In the genomic region with DNA sequence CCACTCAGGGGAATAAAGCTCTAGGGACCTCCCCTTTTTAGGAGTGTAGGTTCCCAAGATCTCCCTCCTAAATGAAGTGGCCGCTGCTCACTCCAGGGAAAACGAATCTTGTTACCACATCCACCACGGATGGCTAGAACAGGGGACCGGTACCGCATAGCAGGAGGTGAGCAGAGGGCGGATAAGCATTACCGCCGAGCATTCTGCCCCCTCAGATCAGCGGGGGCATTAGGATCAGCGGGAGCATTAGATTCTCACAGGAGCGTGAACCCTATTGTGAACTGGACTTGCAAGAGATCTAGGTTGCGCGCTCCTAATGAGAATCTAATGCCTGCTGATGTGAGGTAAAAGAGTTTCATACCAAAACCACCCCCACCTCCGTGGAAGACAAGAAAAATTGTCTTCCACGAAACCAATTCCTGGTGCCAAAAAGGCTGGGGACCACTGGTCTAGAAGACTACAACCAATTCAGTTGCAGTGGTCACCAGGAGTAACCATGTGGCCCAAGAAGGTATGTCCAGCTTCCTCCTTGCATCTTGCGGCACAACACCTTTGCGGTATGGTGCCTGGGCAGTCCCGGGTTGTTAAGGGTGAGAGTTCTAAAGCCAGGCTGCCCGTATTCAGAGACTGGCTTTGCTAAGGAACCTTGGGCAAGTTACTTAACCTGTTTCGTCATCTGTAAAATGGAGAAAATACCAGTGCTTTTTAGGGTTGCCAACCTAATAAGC, we compare ENCODE assay signal across 8 cellular contexts. TPM values are rescaled to one million over a fixed set of nuclear protein-coding genes. Genes with fewer than 3 reads are reported as not detected.
DNase-seq lines count a peak whose midpoint lies in the region; ATAC-seq and TF ChIP-seq lines count a peak whose summit lies in the region.

No MANE protein-coding gene starts in this region.

- H3K27ac Mint-ChIP-seq in CD8-positive, alpha-beta T cell, result peak overlapping the region; percentile 99
- peak overlapping the region; percentile 91 for H3K27ac Mint-ChIP-seq in osteocyte (ENCODE audit: unreplicated experiment)

- H3K36me3 Mint-ChIP-seq in CD8-positive, alpha-beta T cell, result peaks cover 26% of the 10 kb centered on the region
- H3K36me3 Mint-ChIP-seq in osteocyte (ENCODE audit: unreplicated experiment), result peaks cover 12% of the 10 kb centered on the region

- peaks cover 37% of the 10 kb centered on the region for H3K79me2 ChIP-seq in Karpas-422 (ENCODE audit: low read length)

- peaks cover 3% of the 10 kb centered on the region for H3K36me3 ChIP-seq in CD8-positive, alpha-beta T cell (ENCODE audit: insufficient read depth, low read length)
- peaks cover 27% of the 10 kb centered on the region for H3K36me3 ChIP-seq in Karpas-422 (ENCODE audit: insufficient read depth, low read length)

- no peaks in the 10 kb centered on the region for H4K20me1 ChIP-seq in Karpas-422 (ENCODE audit: insufficient read depth, low read depth, low read length)

- peak overlapping the region; percentile 100 for H3K4me3 Mint-ChIP-seq in CD8-positive, alpha-beta T cell
- peak overlapping the region; percentile 92 for H3K4me3 Mint-ChIP-seq in osteocyte (ENCODE audit: unreplicated experiment)

- H2AFZ ChIP-seq in Karpas-422 (ENCODE audit: low read length), result peak overlapping the region; percentile 16; the same call in 1 of the 2 replicates

- intact Hi-C loops in CD8-positive, alpha-beta T cell (cut with DNase I, micrococcal nuclease), result loop anchor here (1.0 to 10.0 kb wide), 7 partner anchors 7 to 1033 kb away; a partner anchor contains a TSS

- CTCF ChIA-PET in CD8-positive, alpha-beta T cell (lab: Charles Lee), result no interaction called here

- POLR2A ChIA-PET in CD8-positive, alpha-beta T cell (lab: Charles Lee), result interaction anchor here (1.0 to 3.2 kb wide), 5 partner anchors 8 to 29 kb away, joined by 3 to 31 read pairs (median 3); a partner anchor contains a TSS

- TF ChIP-seq CTCF in CD8-positive, alpha-beta T cell (IDR thresholded peaks at IDR 0.05), result no peak
- TF ChIP-seq CTCF in coronary artery (IDR thresholded peaks at IDR 0.05), result no peak
- TF ChIP-seq CTCF in osteocyte (IDR thresholded peaks at IDR 0.05), result no peak

- H3K4me3 ChIP-seq in CD8-positive, alpha-beta T cell (ENCODE audit: low read depth, low read length), result peak overlapping the region; percentile 68
- H3K4me3 ChIP-seq in Karpas-422 (ENCODE audit: low read length) (peak overlapping the region; percentile 63), coronary artery (peak overlapping the region; percentile 73)

- H3K9me2 ChIP-seq in Karpas-422 (replicated peaks; ENCODE audit: insufficient read depth, low read length), result no peaks in the 10 kb centered on the region

- no peak for DNase-seq in CD8-positive, alpha-beta T cell
- DNase-seq in Karpas-422, result no peak
- DNase-seq in coronary artery (ENCODE audit: low spot score), result no peak
- DNase-seq in osteocyte (ENCODE audit: extremely low spot score, unreplicated experiment), result no peak
- DNase-seq in NCI-H2029 (lab: John Stamatoyannopoulos, UW), result no peak
- no peak for DNase-seq in NCI-H187 treated with DMSO at 0.1 percent for 48 hours (lab: John Stamatoyannopoulos, UW)
- no peak for DNase-seq in AG08395 (ENCODE audit: low spot score)

- ATAC-seq in CD8-positive, alpha-beta T cell, result no peak
- ATAC-seq in GM18870 (IDR thresholded peaks at IDR 0.05; ENCODE audit: unreplicated experiment), result no peak

- H3K27ac ChIP-seq in CD8-positive, alpha-beta T cell (ENCODE audit: low read depth, low read length), result peak overlapping the region; percentile 69
- H3K27ac ChIP-seq in Karpas-422 (ENCODE audit: low read length) (peak overlapping the region; percentile 71), coronary artery (peak overlapping the region; percentile 86 to 89)

- H3K9me3 ChIP-seq in CD8-positive, alpha-beta T cell (ENCODE audit: low read length), result no peaks in the 10 kb centered on the region
- H3K9me3 ChIP-seq in Karpas-422 (ENCODE audit: low read length), result no peaks in the 10 kb centered on the region

- peaks cover 25% of the 10 kb centered on the region for H3K4me1 ChIP-seq in CD8-positive, alpha-beta T cell (ENCODE audit: insufficient read depth, low read length)
- H3K4me1 ChIP-seq in Karpas-422 (ENCODE audit: low read length), result peaks cover 36% of the 10 kb centered on the region

- no peaks in the 10 kb centered on the region for H3K9me3 Mint-ChIP-seq in CD8-positive, alpha-beta T cell
- H3K9me3 Mint-ChIP-seq in osteocyte (ENCODE audit: unreplicated experiment), result no peaks in the 10 kb centered on the region

- H3K4me1 Mint-ChIP-seq in CD8-positive, alpha-beta T cell (ENCODE audit: low read depth), result peaks cover 31% of the 10 kb centered on the region
- peaks cover 22% of the 10 kb centered on the region for H3K4me1 Mint-ChIP-seq in osteocyte (ENCODE audit: unreplicated experiment)

- H3K4me2 ChIP-seq in Karpas-422 (ENCODE audit: low read depth, low read length, poor library complexity, severe bottlenecking), result peak overlapping the region; percentile 70

- H3K9ac ChIP-seq in Karpas-422 (ENCODE audit: low read length), result peak overlapping the region; percentile 70

- no peaks in the 10 kb centered on the region for H3K27me3 ChIP-seq in CD8-positive, alpha-beta T cell (ENCODE audit: insufficient read depth, low read length)
- H3K27me3 ChIP-seq in Karpas-422 (ENCODE audit: low read length), result no peaks in the 10 kb centered on the region

- no peaks in the 10 kb centered on the region for H3K27me3 Mint-ChIP-seq in CD8-positive, alpha-beta T cell (ENCODE audit: low read depth)
- no peaks in the 10 kb centered on the region for H3K27me3 Mint-ChIP-seq in osteocyte (ENCODE audit: unreplicated experiment)

RNA-seq across cellular contexts. Expression of a gene that starts 1.1 kb away (rescaled TPM):
- total RNA-seq in CD8-positive, alpha-beta T cell, result 10 to 100 TPM; 55.5 to 59.8 TPM
- 57.5 and 105 TPM in 2 replicates for total RNA-seq in Karpas-422 (2014; rRNA removed; shearing (Covaris generic); ENCODE audit: low replicate concordance)
- total RNA-seq in osteocyte, result 16.5 and 17.2 TPM in 2 replicates

RNA-seq across cellular contexts. Expression of a gene that starts 7.8 kb away (rescaled TPM):
- 10 to 100 TPM; 71.3 to 75.2 TPM for total RNA-seq in CD8-positive, alpha-beta T cell
- total RNA-seq in Karpas-422 (2014; rRNA removed; shearing (Covaris generic); ENCODE audit: low replicate concordance), result 36.4 and 49.8 TPM in 2 replicates
- total RNA-seq in osteocyte, result 56.2 and 58.4 TPM in 2 replicates

RNA-seq across cellular contexts. Expression of a gene that starts 10.9 kb away (rescaled TPM):
- total RNA-seq in CD8-positive, alpha-beta T cell, result 100 to 1,000 TPM; 190 to 204 TPM
- 103 and 178 TPM in 2 replicates for total RNA-seq in Karpas-422 (2014; rRNA removed; shearing (Covaris generic); ENCODE audit: low replicate concordance)
- 65.4 and 73.7 TPM in 2 replicates for total RNA-seq in osteocyte
